In the genomic region with DNA sequence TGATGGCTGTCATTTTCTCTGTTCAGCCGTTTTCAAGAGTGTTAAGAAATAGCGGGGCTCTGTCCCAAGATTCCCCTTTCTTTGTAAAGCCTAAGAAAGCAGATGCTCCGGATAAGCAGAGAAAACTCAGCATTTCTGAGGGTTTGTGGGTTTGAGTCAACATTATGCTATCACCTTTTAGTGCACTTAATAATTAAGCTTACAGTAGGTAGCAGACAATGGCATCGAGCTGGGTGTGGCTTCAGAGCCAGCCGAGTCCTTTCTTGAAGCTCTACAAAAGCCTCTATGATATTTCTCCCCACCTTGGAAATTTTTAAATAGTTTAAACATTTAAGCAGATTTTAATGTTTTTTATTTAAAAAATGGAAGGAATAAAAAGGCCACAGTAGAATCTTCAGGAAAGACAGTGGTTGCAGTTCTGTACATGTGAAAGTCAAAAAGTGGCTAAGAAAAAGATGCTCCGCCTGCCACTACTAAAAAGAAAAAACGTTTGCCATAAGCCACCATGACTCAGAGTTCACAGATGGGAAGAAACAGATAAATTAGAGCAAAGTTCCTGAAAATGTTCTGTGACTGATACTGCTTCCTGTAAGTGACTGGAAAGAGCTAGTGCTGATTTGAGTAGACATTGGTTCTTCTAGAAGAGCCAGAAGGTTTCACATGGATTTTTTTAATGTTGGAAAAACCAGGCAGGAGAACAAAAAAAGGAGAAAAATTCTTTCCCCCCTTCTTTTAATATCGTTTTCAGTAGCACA, we compare ENCODE assay signal across 11 cellular contexts.
A peak's percentile ranks its signal among the peaks of the same experiment; 100 is the strongest.
DNase-seq lines count a peak whose midpoint lies in the region; ATAC-seq and TF ChIP-seq lines count a peak whose summit lies in the region.
"Had no signal": no experiment of that assay in that cellular context is flagged by ENCODE, and none has a peak within 500 bp of the region (broad histone marks: within the 10 kb centered on the region; RNA-seq: fewer than 3 reads in every experiment).

No MANE protein-coding gene starts in this region.

- DNase-seq in ACHN (peak; percentile 62), Kasumi-1 (lab: John Stamatoyannopoulos, UW) (peak; percentile 84 to 86), astrocyte of the spinal cord (ENCODE audit: low read depth, low spot score) (peak; percentile 85), lower lobe of right lung (no peak), lower leg skin (ENCODE audit: low spot score in 2 of 2) (no peak), T-helper 2 cell (no peak), WERI-Rb-1 (no peak)
- DNase-seq: CD4-positive, alpha-beta T cell; hypothalamus; pancreas had no signal

- in situ Hi-C loops in ACHN (cut with HindIII; ENCODE audit: low pct_ligation_motif_present, low pct_unique_long_range_greater_than_20kb, low sequenced_read_pairs) (no loop called here), astrocyte of the spinal cord (cut with HindIII; ENCODE audit: low sequenced_read_pairs) (no loop called here)

- H3K27me3 ChIP-seq in lower lobe of right lung (ENCODE audit: low read depth) (no peaks in the 10 kb centered on the region), WERI-Rb-1 (ENCODE audit: insufficient read depth, low read depth, severe bottlenecking) (no peaks in the 10 kb centered on the region)
- H3K27me3 ChIP-seq: pancreas had no signal

- ATAC-seq in lower lobe of right lung (peak; percentile 41 to 67), GM19324 (IDR thresholded peaks at IDR 0.05; ENCODE audit: low FRiP score, unreplicated experiment) (no peak)

- peaks cover 30% of the 10 kb centered on the region for H3K4me1 ChIP-seq in lower lobe of right lung

- no peaks in the 10 kb centered on the region for H3K36me3 ChIP-seq in lower lobe of right lung
- no peaks in the 10 kb centered on the region for H3K36me3 ChIP-seq in WERI-Rb-1
- H3K36me3 ChIP-seq: pancreas had no signal

- H3K27ac ChIP-seq in lower lobe of right lung, result no peak overlapping the region
- H3K27ac ChIP-seq in WERI-Rb-1, result no peak overlapping the region

- WGBS in lower leg skin, 2 donors, result 55 to 56% methylated on average over 8 of the region's 8 CpGs

- no peak overlapping the region for H3K4me3 ChIP-seq in astrocyte of the spinal cord (ENCODE audit: low read depth, low read length)
- no peak overlapping the region for H3K4me3 ChIP-seq in lower lobe of right lung
- H3K4me3 ChIP-seq in lower leg skin (ENCODE audit: low read depth, poor library complexity, severe bottlenecking), result no peak overlapping the region
- H3K4me3 ChIP-seq in WERI-Rb-1 (ENCODE audit: low read depth, low read length), result no peak overlapping the region
- H3K4me3 ChIP-seq: pancreas had no signal

- TF ChIP-seq POLR2A in lower leg skin (IDR thresholded peaks at IDR 0.05), result no peak

- intact Hi-C loops in lower lobe of right lung (cut with DNase I), result no loop called here
- intact Hi-C loops in lower leg skin (cut with DNase I; ENCODE audit: low total_unique reads), result no loop called here

- H3K9me3 ChIP-seq in lower lobe of right lung (no peaks in the 10 kb centered on the region), WERI-Rb-1 (ENCODE audit: severe bottlenecking) (no peaks in the 10 kb centered on the region)
- H3K9me3 ChIP-seq: pancreas had no signal

- TF ChIP-seq CTCF in astrocyte of the spinal cord (IDR thresholded peaks at IDR 0.05; ENCODE audit: low read depth, low read length) (no peak), lower lobe of right lung (IDR thresholded peaks at IDR 0.05) (no peak), lower leg skin (IDR thresholded peaks at IDR 0.05) (no peak), WERI-Rb-1 (IDR thresholded peaks at IDR 0.05; ENCODE audit: low read depth, low read length) (no peak)

Comparison
In these comparisons a context has a peak if more than half of its experiments do, and no peak if none do; other contexts are left out.
1. DNase-seq: peak in ACHN (single experiment), Kasumi-1 (2 of 2) and astrocyte of the spinal cord (single experiment); none in lower lobe of right lung (single experiment), lower leg skin (0 of 2), T-helper 2 cell (0 of 5) and WERI-Rb-1 (single experiment).